13 cellular contexts compared by ENCODE assay signal in genomic region chr2:54555318-54555837, GRCh38.
DNase-seq lines count a peak whose midpoint lies in the region; TF ChIP-seq lines count a peak whose summit lies in the region.
"Had no signal": no experiment of that assay in that cellular context is flagged by ENCODE, and none has a peak within 500 bp of the region (broad histone marks: within the 10 kb centered on the region; RNA-seq: fewer than 3 reads in every experiment).

No MANE protein-coding gene starts in this region.

- no peak overlapping the region for H2AFZ ChIP-seq in osteoblast (ENCODE audit: low read length)
- H2AFZ ChIP-seq: neural progenitor cell had no signal

- H3K4me3 ChIP-seq in BLaER1 treated with 17β-estradiol and CSF1 and Interleukin-3, amounts not matched to agents 10 nM and 100 nM, result no peak overlapping the region
- peak overlapping the region; percentile 32 for H3K4me3 ChIP-seq in epithelial cell of proximal tubule (ENCODE audit: low read depth, low read length)
- no peak overlapping the region for H3K4me3 ChIP-seq in osteoblast (ENCODE audit: insufficient read depth, low read length)
- H3K4me3 ChIP-seq: neural progenitor cell, testis had no signal

- TF ChIP-seq CTCF in epithelial cell of proximal tubule (conservative IDR thresholded peaks at IDR 0.05; ENCODE audit: low read depth, low read length), result no peak
- no peak for TF ChIP-seq CTCF in osteoblast (IDR thresholded peaks at IDR 0.05; ENCODE audit: extremely low read depth, low read depth, low read length)

- H3K27ac ChIP-seq in BLaER1 treated with 17β-estradiol and CSF1 and Interleukin-3, amounts not matched to agents 10 nM and 100 nM, result no peak overlapping the region
- H3K27ac ChIP-seq in osteoblast (ENCODE audit: low read depth, low read length), result no peak overlapping the region
- H3K27ac ChIP-seq: neural progenitor cell had no signal

- no peaks in the 10 kb centered on the region for H3K9me3 ChIP-seq in BLaER1 treated with 17β-estradiol and CSF1 and Interleukin-3, amounts not matched to agents 10 nM and 100 nM (replicated peaks in 1 of 11)
- H3K9me3 ChIP-seq in osteoblast (ENCODE audit: low read depth, low read length), result no peaks in the 10 kb centered on the region
- H3K9me3 ChIP-seq: testis had no signal

- no peaks in the 10 kb centered on the region for H3K36me3 ChIP-seq in BLaER1 treated with 17β-estradiol and CSF1 and Interleukin-3, amounts not matched to agents 10 nM and 100 nM
- H3K36me3 ChIP-seq in osteoblast (ENCODE audit: insufficient read depth, low read length), result no peaks in the 10 kb centered on the region
- H3K36me3 ChIP-seq: neural progenitor cell had no signal

- H4K20me1 ChIP-seq in BLaER1 treated with 17β-estradiol and CSF1 and Interleukin-3, amounts not matched to agents 10 nM and 100 nM, result peaks cover 0 to 19% (median 0%) of the 10 kb centered on the region in 11 experiments; a peak in 3 of 22 replicates
- peaks cover 30% of the 10 kb centered on the region for H4K20me1 ChIP-seq in osteoblast (ENCODE audit: insufficient read depth, low read length)

- peaks cover 21 to 56% (median 42%) of the 10 kb centered on the region in 10 experiments for H3K4me1 ChIP-seq in BLaER1 treated with 17β-estradiol and CSF1 and Interleukin-3, amounts not matched to agents 10 nM and 100 nM
- peaks cover 36% of the 10 kb centered on the region for H3K4me1 ChIP-seq in osteoblast (ENCODE audit: insufficient read depth, low read length)

- DNase-seq in LHCN-M2 (ENCODE audit: low read depth) (peak; percentile 25), epithelial cell of proximal tubule (ENCODE audit: low read depth) (no peak), osteoblast (ENCODE audit: insufficient read length, low spot score, missing footprints) (peak; percentile 80), NCI-H2227 treated with DMSO at 0.1 percent for 48 hours (lab: John Stamatoyannopoulos, UW) (no peak), DMS153 (lab: John Stamatoyannopoulos, UW) (no peak), T-helper 1 cell (no peak)
- DNase-seq in stimulated activated CD4-positive, alpha-beta T cell treated with anti-CD3 and anti-CD28 coated beads, Interleukin-15, amount 100 ng/mL, for 24 hours, result no peak
- DNase-seq: dermis blood vessel endothelial cell; NCI-H187 treated with DMSO at 0.1 percent for 48 hours; stimulated activated CD4-positive, alpha-beta T cell treated with anti-CD3 and anti-CD28 coated beads, Interleukin-4, amount 100 ng/mL, for 24 hours; testis had no signal

- no peak overlapping the region for H3K9ac ChIP-seq in BLaER1 treated with 17β-estradiol and CSF1 and Interleukin-3, amounts not matched to agents 10 nM and 100 nM
- H3K9ac ChIP-seq: neural progenitor cell had no signal

- peaks cover 66% of the 10 kb centered on the region for H3K79me2 ChIP-seq in osteoblast (ENCODE audit: insufficient read depth, low read length)

- no peaks in the 10 kb centered on the region for H3K27me3 ChIP-seq in BLaER1 treated with 17β-estradiol and CSF1 and Interleukin-3, amounts not matched to agents 10 nM and 100 nM
- no peaks in the 10 kb centered on the region for H3K27me3 ChIP-seq in osteoblast (ENCODE audit: insufficient read depth, low read length)
- H3K27me3 ChIP-seq: neural progenitor cell, testis had no signal

- H3K4me2 ChIP-seq in BLaER1 treated with 17β-estradiol and CSF1 and Interleukin-3, amounts not matched to agents 10 nM and 100 nM, result peak overlapping the region in 10 of 11 experiments; percentile 87 to 99 (median 92); a peak in 19 of 22 replicates
- no peak overlapping the region for H3K4me2 ChIP-seq in osteoblast (ENCODE audit: insufficient read depth, low read length)
- H3K4me2 ChIP-seq: neural progenitor cell had no signal

Comparison
In these comparisons a context has a peak if more than half of its experiments do, and no peak if none do; other contexts are left out.
1. DNase-seq: peak in LHCN-M2 (single experiment) and osteoblast (single experiment); none in epithelial cell of proximal tubule (single experiment), NCI-H2227 treated with DMSO at 0.1 percent for 48 hours (single experiment), DMS153 (single experiment), T-helper 1 cell (0 of 5) and stimulated activated CD4-positive, alpha-beta T cell treated with anti-CD3 and anti-CD28 coated beads, Interleukin-15, amount 100 ng/mL, for 24 hours (single experiment).